Comparison of ENCODE assay signal across 9 cellular contexts in genomic region chr1:156623946-156624813, GRCh38. TPM values are rescaled to one million over a fixed set of nuclear protein-coding genes. Genes with fewer than 3 reads are reported as not detected.
DNase-seq lines count a peak whose midpoint lies in the region; ATAC-seq, FAIRE-seq and TF ChIP-seq lines count a peak whose summit lies in the region.
"Had no signal": no experiment of that assay in that cellular context is flagged by ENCODE, and none has a peak within 500 bp of the region (broad histone marks: within the 10 kb centered on the region; RNA-seq: fewer than 3 reads in every experiment).

No MANE protein-coding gene starts in this region.

- CTCF ChIA-PET in K562 (lab: Yijun Ruan, JAX; ENCODE audit: low intra/inter-chr PET ratio), result interaction anchor here (0.6 to 4.0 kb wide), 6 partner anchors 9 to 1410 kb away, joined by 3 to 58 read pairs (median 3); no protein-coding TSS in a partner anchor

- TF ChIP-seq CTCF in AG10803 (conservative IDR thresholded peaks at IDR 0.05; ENCODE audit: low read length) (peak; percentile 41), H9 (conservative IDR thresholded peaks at IDR 0.05) (peak; percentile 61), K562 (IDR thresholded peaks at IDR 0.05 in 2 of 3, conservative IDR thresholded peaks at IDR 0.05 in 1 of 3; ENCODE audit: insufficient read depth in 2 of 3, low read depth in 1 of 3, low read length in 3 of 3) (peak; percentile 63 to 83 (median 64)), spleen (IDR thresholded peaks at IDR 0.05 in 8 of 11, conservative IDR thresholded peaks at IDR 0.05 in 3 of 11) (peak in 4 of 11 experiments; percentile 19 to 32 (median 25))

- H3K14ac ChIP-seq in H9 (ENCODE audit: insufficient read depth, low read length), result peak overlapping the region; percentile 54; the same call in 1 of the 2 replicates

- H3K79me2 ChIP-seq in H9 (ENCODE audit: insufficient read depth, low read length), result no peaks in the 10 kb centered on the region
- no peaks in the 10 kb centered on the region for H3K79me2 ChIP-seq in K562 (ENCODE audit: control insufficient read depth, insufficient read depth, low read length)

- no CpG with 5 or more reads among the region's 87 CpGs for WGBS in H9 (ENCODE audit: extremely low coverage, insufficient read length, low lambda C conversion rate)
- WGBS in K562 (ENCODE audit: insufficient coverage, low coverage, missing lambda C conversion rate), result 8% methylated on average over 66 of the region's 87 CpGs
- 1 to 5% (median 2%) methylated on average over 51 to 87 of the region's 87 CpGs for WGBS in spleen, 5 donors

- H3K23me2 ChIP-seq in H9 (ENCODE audit: insufficient read length, low read depth, low read length, poor library complexity, severe bottlenecking), result peaks cover 19% of the 10 kb centered on the region

- no peak overlapping the region for H3K23ac ChIP-seq in H9 (ENCODE audit: insufficient read length, low read depth, low read length)

- in situ Hi-C loops in K562 (cut with MboI), result no loop called here

- intact Hi-C loops in K562 (cut with micrococcal nuclease), result no loop called here
- intact Hi-C loops in spleen (cut with DNase I; ENCODE audit: low total_unique reads), result no loop called here

- H3K4me3 Mint-ChIP-seq in H9, result peak overlapping the region; percentile 61 to 82

- peak; percentile 77 for TF ChIP-seq POLR2A in K562 (conservative IDR thresholded peaks at IDR 0.05)
- no peak for TF ChIP-seq POLR2A in spleen (IDR thresholded peaks at IDR 0.05)

- no peak overlapping the region for H4K5ac ChIP-seq in H9 (ENCODE audit: insufficient read length, low read depth, low read length)

- no peaks in the 10 kb centered on the region for H3K36me3 Mint-ChIP-seq in H9 (ENCODE audit: insufficient read depth in 1 of 3, low read depth in 3 of 3)

- POLR2A ChIA-PET in K562 (lab: Yijun Ruan, JAX), result interaction anchor here (0.6 to 2.0 kb wide), 12 partner anchors 9 to 281 kb away, joined by 3 to 14 read pairs (median 4); no protein-coding TSS in a partner anchor

- no peak overlapping the region for H3K18ac ChIP-seq in H9 (ENCODE audit: insufficient read length, low read depth, low read length)

- no peak overlapping the region for H2BK5ac ChIP-seq in H9 (ENCODE audit: insufficient read length, low read length)

- H2BK20ac ChIP-seq in H9 (ENCODE audit: low read depth, low read length, poor library complexity, severe bottlenecking), result no peak overlapping the region

- no peak overlapping the region for H4K8ac ChIP-seq in H9 (replicated peaks; ENCODE audit: insufficient read length, low read depth, low read length)

- H3K9ac ChIP-seq in H9 (ENCODE audit: extremely low read depth, insufficient read length, low read length) (no peak overlapping the region), K562 (ENCODE audit: insufficient read depth in 1 of 2, low read depth in 2 of 2, low read length in 2 of 2) (peak overlapping the region; percentile 75 to 96; a peak in 3 of 4 replicates)

- peak overlapping the region; percentile 56 for H3K4me2 ChIP-seq in H9 (ENCODE audit: insufficient read depth, insufficient read length, low read length)
- peak overlapping the region; percentile 85 for H3K4me2 ChIP-seq in K562 (ENCODE audit: insufficient read depth, low read length)

- H4K20me1 ChIP-seq in H9 (ENCODE audit: control insufficient read depth, insufficient read depth, insufficient read length) (no peaks in the 10 kb centered on the region), K562 (replicated peaks; ENCODE audit: control insufficient read depth, insufficient read depth, low read length) (peaks cover 4% of the 10 kb centered on the region; the same call in 1 of the 2 replicates)

- H3K9me1 ChIP-seq in K562 (ENCODE audit: control insufficient read depth, insufficient read depth, low read length), result no peaks in the 10 kb centered on the region

- H3K4me3 ChIP-seq in AG10803 (ENCODE audit: low read length) (peak overlapping the region; percentile 30; the same call in 1 of the 2 replicates), K562 (peak overlapping the region; percentile 52), spleen (peak overlapping the region; percentile 29 to 71 (median 38))

- ATAC-seq in K562, result peak; percentile 94
- no peak for ATAC-seq in HG03039 (IDR thresholded peaks at IDR 0.05; ENCODE audit: unreplicated experiment)
- ATAC-seq in HG02623 (IDR thresholded peaks at IDR 0.05; ENCODE audit: unreplicated experiment), result no peak

- BruUV-seq in K562 (replicated peaks; lab: Mats Ljungman, UMichigan), result TSS peak; percentile 84

- no peak for TF ChIP-seq EP300 in K562 (IDR thresholded peaks at IDR 0.05; ENCODE audit: low read length)

- peaks cover 27% of the 10 kb centered on the region for H3K27me3 ChIP-seq in H9 (ENCODE audit: insufficient read depth, low read length)
- H3K27me3 ChIP-seq in K562 (ENCODE audit: control insufficient read depth in 2 of 2, insufficient read depth in 2 of 2, low read length in 2 of 2), result no peaks in the 10 kb centered on the region
- peaks cover 5 to 94% (median 44%) of the 10 kb centered on the region in 7 donors for H3K27me3 ChIP-seq in spleen (replicated peaks in 1 of 7)

- no peak overlapping the region for H2AK5ac ChIP-seq in H9 (ENCODE audit: insufficient read length, low read length)

- H3K4me1 ChIP-seq in H9 (ENCODE audit: insufficient read depth, low read length) (no peaks in the 10 kb centered on the region), K562 (replicated peaks in 1 of 2; ENCODE audit: control insufficient read depth in 2 of 2, insufficient read depth in 2 of 2, low read length in 2 of 2) (peaks cover under 1 to 25% of the 10 kb centered on the region in 2 experiments; a peak in 4 of 5 replicates), spleen (peaks cover 24 to 33% (median 28%) of the 10 kb centered on the region in 6 donors)

- no peak overlapping the region for H3T11ph ChIP-seq in H9 (ENCODE audit: low read length)

- H2BK15ac ChIP-seq in H9 (ENCODE audit: low read depth, low read length), result no peak overlapping the region

- H2BK12ac ChIP-seq in H9 (ENCODE audit: insufficient read length, low read depth, low read length), result no peak overlapping the region

- no peak overlapping the region for H3K27ac ChIP-seq in H9 (ENCODE audit: insufficient read length, low read depth, low read length)
- H3K27ac ChIP-seq in K562 (ENCODE audit: extremely low read depth, low read depth, low read length), result peak overlapping the region; percentile 71; the same call in 2 of the 3 replicates
- H3K27ac ChIP-seq in spleen, result peak overlapping the region in 4 of 8 donors; percentile 4 to 46 (median 22)

- peak; percentile 18 for DNase-seq in AG10803 (ENCODE audit: low read depth)
- DNase-seq in H9, result peak; percentile 86
- DNase-seq in RPMI8226, result peak; percentile 69
- peak; percentile 77 to 91 (median 80) for DNase-seq in K562 (ENCODE audit: extremely low read depth in 1 of 4, low spot score in 3 of 4)
- DNase-seq in iPS-NIHi7 (ENCODE audit: extremely low spot score), result peak; percentile 78
- peak; percentile 81 for DNase-seq in spleen

- peaks cover 94% of the 10 kb centered on the region for H3K27me3 Mint-ChIP-seq in H9 (ENCODE audit: low read depth)

- H2BK120ac ChIP-seq in H9 (ENCODE audit: low read depth, low read length, poor library complexity, severe bottlenecking), result no peak overlapping the region

- H3K79me1 ChIP-seq in H9 (ENCODE audit: insufficient read depth, low read depth, low read length, poor library complexity, severe bottlenecking), result no peaks in the 10 kb centered on the region

- no peaks in the 10 kb centered on the region; a peak in 1 of 5 replicates for H3K9me3 Mint-ChIP-seq in H9

- no peak for FAIRE-seq in K562 (lab: Jason Lieb, UNC)

- H3K9me3 ChIP-seq in H9 (ENCODE audit: control insufficient read depth, low read depth, low read length) (no peaks in the 10 kb centered on the region), K562 (replicated peaks; ENCODE audit: control insufficient read depth, insufficient read depth, low read depth, low read length) (no peaks in the 10 kb centered on the region), spleen (no peaks in the 10 kb centered on the region)

- no peak overlapping the region; a peak in 1 of 7 replicates for H3K27ac Mint-ChIP-seq in H9

- no peaks in the 10 kb centered on the region for H3K36me3 ChIP-seq in K562 (ENCODE audit: control insufficient read depth, insufficient read depth, low read length)
- no peaks in the 10 kb centered on the region for H3K36me3 ChIP-seq in spleen

- no peak overlapping the region for H3K56ac ChIP-seq in H9 (ENCODE audit: insufficient read length, low read depth, low read length)

- H3K4ac ChIP-seq in H9 (ENCODE audit: low read depth, low read length), result no peak overlapping the region

- H4K91ac ChIP-seq in H9 (ENCODE audit: insufficient read length, low read depth, low read length), result no peak overlapping the region

- no peak overlapping the region for H2AFZ ChIP-seq in H9 (ENCODE audit: low read length)
- peak overlapping the region; percentile 98 for H2AFZ ChIP-seq in K562 (ENCODE audit: low read depth, low read length)

- no peak for TF ChIP-seq RAD21 in K562 (CRISPR knock-in tag; conservative IDR thresholded peaks at IDR 0.05 in 1 of 2, IDR thresholded peaks at IDR 0.05 in 1 of 2)

- peaks cover 10 to 12% of the 10 kb centered on the region in 2 experiments for H3K4me1 Mint-ChIP-seq in H9

RNA-seq across cellular contexts. Expression of gene HAPLN2, which starts 5.0 kb away (rescaled TPM):
- total RNA-seq in H9 (2021) (0.44 and 0.46 TPM in 2 replicates), K562 (2014; rRNA removed) (3.1 and 3.8 TPM in 2 replicates), K562 (2014; rRNA removed; fragmentation: Illumina TruSeq; extraction: Trizol) (not detected in 2 replicates), K562 (2015; rRNA removed; fragmentation: Illumina TruSeq; extraction: Trizol) (0.14 and 0.19 TPM in 2 replicates), K562 (2021) (3.6 and 5.2 TPM in 2 replicates), spleen (1 to 10 TPM in 1 of 7 donors, under 1 TPM in 2, not detected in 4; 0.20 to 1.1 (median 0.46) TPM)
- total RNA-seq in K562 (2011; cell fraction: chromatin; rRNA removed; ENCODE audit: low replicate concordance), result 1.4 TPM in 1 of 2 replicates, not detected in the other
- 3.0 TPM in 2 replicates for total RNA-seq in K562 (2011; cell fraction: nucleolus; rRNA removed)
- 0.53 and 0.88 TPM in 2 replicates for total RNA-seq in K562 (2011; cell fraction: nucleoplasm; rRNA removed)
- polyA plus RNA-seq in K562 (2011; rRNA removed) (0.39 and 0.76 TPM in 2 replicates), K562 (2014; fragmentation: Illumina TruSeq; extraction: Trizol) (0.17 TPM in 1 of 2 replicates, not detected in the other), K562 (2014; fragmentation: Nextera tagmentation; extraction: Ambion mirVana) (not detected), K562 (2014; rRNA removed) (4.4 and 4.5 TPM in 2 replicates), spleen (under 1 TPM; 0.22 to 0.80 (median 0.27) TPM)
- 1.3 and 4.1 TPM in 2 replicates for polyA plus RNA-seq in K562 (2011; cell fraction: cytosol; rRNA removed)
- 6.5 and 10.9 TPM in 2 replicates for polyA plus RNA-seq in K562 (2011; cell fraction: nucleus; rRNA removed)
- 0.95 and 3.3 TPM in 2 replicates for polyA plus RNA-seq in K562 (2012)
- 0.35 TPM in 1 of 2 replicates, not detected in the other for polyA minus RNA-seq in K562 (2011; rRNA and poly(A)+ RNA removed)
- polyA minus RNA-seq in K562 (2011; cell fraction: cytosol; rRNA and poly(A)+ RNA removed), result not detected in 2 replicates
- 3.1 and 3.8 TPM in 2 replicates for polyA minus RNA-seq in K562 (2011; cell fraction: nucleus; rRNA and poly(A)+ RNA removed)
- total RNA-seq: myocyte had no signal

RNA-seq across cellular contexts. Expression of gene BCAN, which starts 17.7 kb away (rescaled TPM):
- 0.88 and 1.2 TPM in 2 replicates for total RNA-seq in H9 (2021)
- 0.12 TPM in 1 of 2 replicates, not detected in the other for total RNA-seq in K562 (2011; cell fraction: chromatin; rRNA removed; ENCODE audit: low replicate concordance)
- total RNA-seq in K562 (2011; cell fraction: nucleolus; rRNA removed), result 0.17 and 0.26 TPM in 2 replicates
- total RNA-seq in K562 (2011; cell fraction: nucleoplasm; rRNA removed), result not detected in 2 replicates
- 0.12 TPM in 1 of 2 replicates, not detected in the other for total RNA-seq in K562 (2014; rRNA removed)
- total RNA-seq in K562 (2014; rRNA removed; fragmentation: Illumina TruSeq; extraction: Trizol), result not detected in 2 replicates
- total RNA-seq in K562 (2015; rRNA removed; fragmentation: Illumina TruSeq; extraction: Trizol), result 0.08 TPM in 1 of 2 replicates, not detected in the other
- total RNA-seq in K562 (2021), result 0.22 TPM in 1 of 2 replicates, not detected in the other
- polyA plus RNA-seq in K562 (2011; rRNA removed), result 0.06 and 0.09 TPM in 2 replicates
- 0.04 and 0.25 TPM in 2 replicates for polyA plus RNA-seq in K562 (2011; cell fraction: cytosol; rRNA removed)
- 0.06 and 0.21 TPM in 2 replicates for polyA plus RNA-seq in K562 (2011; cell fraction: nucleus; rRNA removed)
- polyA plus RNA-seq in K562 (2012), result 0.35 and 0.52 TPM in 2 replicates
- polyA plus RNA-seq in K562 (2014; fragmentation: Illumina TruSeq; extraction: Trizol), result 0.19 and 0.33 TPM in 2 replicates
- under 1 TPM in 1 of 2 experiments, not detected in 1; 0.04 TPM for polyA plus RNA-seq in K562 (2014; fragmentation: Nextera tagmentation; extraction: Ambion mirVana)
- 0.22 and 0.23 TPM in 2 replicates for polyA plus RNA-seq in K562 (2014; rRNA removed)
- not detected in 2 replicates for polyA minus RNA-seq in K562 (2011; rRNA and poly(A)+ RNA removed)
- polyA minus RNA-seq in K562 (2011; cell fraction: cytosol; rRNA and poly(A)+ RNA removed), result not detected in 2 replicates
- not detected in 2 replicates for polyA minus RNA-seq in K562 (2011; cell fraction: nucleus; rRNA and poly(A)+ RNA removed)
- total RNA-seq in spleen, result not detected
- polyA plus RNA-seq in spleen, result under 1 TPM in 2 of 3 donors, not detected in 1; 0.10 to 0.11 TPM

RNA-seq across cellular contexts. Expression of gene GPATCH4, which starts 22.9 kb away (rescaled TPM):
- total RNA-seq in H9 (2021) (64.6 and 71.7 TPM in 2 replicates), K562 (2014; rRNA removed) (43.7 and 47.5 TPM in 2 replicates), K562 (2014; rRNA removed; fragmentation: Illumina TruSeq; extraction: Trizol) (73.1 and 76.5 TPM in 2 replicates), K562 (2015; rRNA removed; fragmentation: Illumina TruSeq; extraction: Trizol) (75.8 and 79.5 TPM in 2 replicates), K562 (2021) (45.8 and 51.4 TPM in 2 replicates), spleen (10 to 100 TPM; 14.9 to 49.6 (median 26.2) TPM)
- 75.8 and 111 TPM in 2 replicates for total RNA-seq in K562 (2011; cell fraction: chromatin; rRNA removed; ENCODE audit: low replicate concordance)
- 69.5 and 70.0 TPM in 2 replicates for total RNA-seq in K562 (2011; cell fraction: nucleolus; rRNA removed)
- 69.2 and 102 TPM in 2 replicates for total RNA-seq in K562 (2011; cell fraction: nucleoplasm; rRNA removed)
- polyA plus RNA-seq in K562 (2011; rRNA removed) (51.5 and 57.9 TPM in 2 replicates), K562 (2014; fragmentation: Illumina TruSeq; extraction: Trizol) (94.7 and 105 TPM in 2 replicates), K562 (2014; fragmentation: Nextera tagmentation; extraction: Ambion mirVana) (10 to 100 TPM; 82.1 to 90.8 TPM), K562 (2014; rRNA removed) (53.9 and 59.3 TPM in 2 replicates), spleen (10 to 100 TPM; 12.3 to 25.4 (median 13.8) TPM)
- 29.4 and 32.0 TPM in 2 replicates for polyA plus RNA-seq in K562 (2011; cell fraction: cytosol; rRNA removed)
- polyA plus RNA-seq in K562 (2011; cell fraction: nucleus; rRNA removed), result 51.1 and 51.7 TPM in 2 replicates
- 27.1 and 86.2 TPM in 2 replicates for polyA plus RNA-seq in K562 (2012)
- 72.9 and 74.3 TPM in 2 replicates for polyA minus RNA-seq in K562 (2011; rRNA and poly(A)+ RNA removed)
- polyA minus RNA-seq in K562 (2011; cell fraction: cytosol; rRNA and poly(A)+ RNA removed), result 17.4 and 29.2 TPM in 2 replicates
- 49.8 and 60.9 TPM in 2 replicates for polyA minus RNA-seq in K562 (2011; cell fraction: nucleus; rRNA and poly(A)+ RNA removed)

RNA-seq across cellular contexts. Expression of gene NAXE, which starts 32.6 kb away (rescaled TPM):
- total RNA-seq in H9 (2021) (96.6 and 100 TPM in 2 replicates), K562 (2014; rRNA removed) (122 and 150 TPM in 2 replicates), K562 (2014; rRNA removed; fragmentation: Illumina TruSeq; extraction: Trizol) (76.6 and 99.9 TPM in 2 replicates), K562 (2015; rRNA removed; fragmentation: Illumina TruSeq; extraction: Trizol) (90.0 and 93.1 TPM in 2 replicates), K562 (2021) (112 and 113 TPM in 2 replicates), spleen (10 to 100 TPM; 34.7 to 50.5 (median 48.3) TPM)
- 43.8 and 126 TPM in 2 replicates for total RNA-seq in K562 (2011; cell fraction: chromatin; rRNA removed; ENCODE audit: low replicate concordance)
- 112 and 139 TPM in 2 replicates for total RNA-seq in K562 (2011; cell fraction: nucleolus; rRNA removed)
- 102 TPM in 2 replicates for total RNA-seq in K562 (2011; cell fraction: nucleoplasm; rRNA removed)
- polyA plus RNA-seq in K562 (2011; rRNA removed) (38.4 and 66.9 TPM in 2 replicates), K562 (2014; fragmentation: Illumina TruSeq; extraction: Trizol) (136 and 137 TPM in 2 replicates), K562 (2014; fragmentation: Nextera tagmentation; extraction: Ambion mirVana) (10 to 100 TPM; 27.3 to 38.2 TPM), K562 (2014; rRNA removed) (77.2 and 85.8 TPM in 2 replicates), spleen (10 to 100 TPM; 48.1 to 74.7 (median 54.8) TPM)
- 81.6 and 136 TPM in 2 replicates for polyA plus RNA-seq in K562 (2011; cell fraction: cytosol; rRNA removed)
- 82.3 and 92.2 TPM in 2 replicates for polyA plus RNA-seq in K562 (2011; cell fraction: nucleus; rRNA removed)
- 106 and 111 TPM in 2 replicates for polyA plus RNA-seq in K562 (2012)
- polyA minus RNA-seq in K562 (2011; rRNA and poly(A)+ RNA removed), result 31.2 and 45.6 TPM in 2 replicates
- polyA minus RNA-seq in K562 (2011; cell fraction: cytosol; rRNA and poly(A)+ RNA removed), result 23.6 and 34.6 TPM in 2 replicates
- 40.1 and 65.3 TPM in 2 replicates for polyA minus RNA-seq in K562 (2011; cell fraction: nucleus; rRNA and poly(A)+ RNA removed)

RNA-seq across cellular contexts. Expression of gene TTC24, which starts 44.7 kb away (rescaled TPM):
- total RNA-seq in H9 (2021) (0.26 TPM in 1 of 2 replicates, not detected in the other), K562 (2014; rRNA removed) (not detected in 2 replicates), K562 (2014; rRNA removed; fragmentation: Illumina TruSeq; extraction: Trizol) (not detected in 2 replicates), K562 (2015; rRNA removed; fragmentation: Illumina TruSeq; extraction: Trizol) (not detected in 2 replicates), K562 (2021) (not detected in 2 replicates), spleen (1 to 10 TPM; 2.3 to 6.4 (median 4.3) TPM)
- not detected in 2 replicates for total RNA-seq in K562 (2011; cell fraction: chromatin; rRNA removed; ENCODE audit: low replicate concordance)
- total RNA-seq in K562 (2011; cell fraction: nucleolus; rRNA removed), result not detected in 2 replicates
- not detected in 2 replicates for total RNA-seq in K562 (2011; cell fraction: nucleoplasm; rRNA removed)
- polyA plus RNA-seq in K562 (2011; rRNA removed) (not detected in 2 replicates), K562 (2014; fragmentation: Illumina TruSeq; extraction: Trizol) (not detected in 2 replicates), K562 (2014; fragmentation: Nextera tagmentation; extraction: Ambion mirVana) (not detected), K562 (2014; rRNA removed) (not detected in 2 replicates), spleen (1 to 10 TPM; 2.7 to 5.0 (median 2.8) TPM)
- polyA plus RNA-seq in K562 (2011; cell fraction: cytosol; rRNA removed), result not detected in 2 replicates
- polyA plus RNA-seq in K562 (2011; cell fraction: nucleus; rRNA removed), result not detected in 2 replicates
- not detected in 2 replicates for polyA plus RNA-seq in K562 (2012)
- polyA minus RNA-seq in K562 (2011; rRNA and poly(A)+ RNA removed), result not detected in 2 replicates
- polyA minus RNA-seq in K562 (2011; cell fraction: cytosol; rRNA and poly(A)+ RNA removed), result not detected in 2 replicates
- not detected in 2 replicates for polyA minus RNA-seq in K562 (2011; cell fraction: nucleus; rRNA and poly(A)+ RNA removed)

Comparison
In these comparisons a context has a peak if more than half of its experiments do, and no peak if none do; other contexts are left out.
1. DNase-seq: peak in every context shown above with its lines; median percentile 86 in H9; 81 in spleen; 80 in K562; 78 in iPS-NIHi7; 69 in RPMI8226; 18 in AG10803.